12 cellular contexts compared by ENCODE assay signal in genomic region chr17:63151981-63152523, GRCh38.
A peak's percentile ranks its signal among the peaks of the same experiment; 100 is the strongest.
DNase-seq lines count a peak whose midpoint lies in the region; ATAC-seq and TF ChIP-seq lines count a peak whose summit lies in the region.
"Had no signal": no experiment of that assay in that cellular context is flagged by ENCODE, and none has a peak within 500 bp of the region (broad histone marks: within the 10 kb centered on the region; RNA-seq: fewer than 3 reads in every experiment).

No MANE protein-coding gene starts in this region.

- WGBS in HUES64, result 93% methylated on average over 3 of the region's 4 CpGs

- H3K9me3 ChIP-seq in HUES64 (ENCODE audit: insufficient read depth, low read depth, low read length), result no peaks in the 10 kb centered on the region
- H3K9me3 ChIP-seq: spleen had no signal

- ATAC-seq in memory B cell (ENCODE audit: low read depth), result no peak
- no peak for ATAC-seq in HG02759 (IDR thresholded peaks at IDR 0.05; ENCODE audit: unreplicated experiment)
- no peak for ATAC-seq in HG02610 (IDR thresholded peaks at IDR 0.05; ENCODE audit: unreplicated experiment)
- no peak for ATAC-seq in GM21515 (IDR thresholded peaks at IDR 0.05; ENCODE audit: unreplicated experiment)
- ATAC-seq: activated T-cell treated with anti-CD3 and anti-CD28 coated beads, Interleukin-2, amount 50 U/mL, for 4 hours had no signal

- H3K27ac ChIP-seq in HUES64 (ENCODE audit: low read depth, low read length) (peak overlapping the region; percentile 22; the same call in 1 of the 2 replicates), caudate nucleus (ENCODE audit: low read depth, low read length) (peak overlapping the region; percentile 78)
- H3K27ac ChIP-seq: spleen had no signal

- H3K9ac ChIP-seq in HUES64 (ENCODE audit: low read depth, low read length), result no peak overlapping the region

- no peaks in the 10 kb centered on the region for H3K27me3 ChIP-seq in HUES64 (ENCODE audit: insufficient read depth, low read length)
- H3K27me3 ChIP-seq: spleen had no signal

- DNase-seq in AG09319 (ENCODE audit: extremely low read depth, low read depth) (peak; percentile 8), caudate nucleus (lab: John Stamatoyannopoulos, UW) (peak in 2 of 61 donors; percentile 16 to 22), memory B cell (ENCODE audit: low spot score in 2 of 2) (no peak), NAMALWA (ENCODE audit: low spot score) (no peak)
- DNase-seq: activated T-cell treated with anti-CD3 and anti-CD28 coated beads, Interleukin-2, amount 50 U/mL, for 4 hours; AML-193; spleen had no signal

- peaks cover 41% of the 10 kb centered on the region for H3K4me1 ChIP-seq in HUES64 (ENCODE audit: insufficient read depth, low read length)
- H3K4me1 ChIP-seq: spleen had no signal

- H3K4me3 ChIP-seq in HUES64 (ENCODE audit: low read length), result peak overlapping the region; percentile 11; the same call in 1 of the 2 replicates
- H3K4me3 ChIP-seq: spleen had no signal

- H3K4me3 Mint-ChIP-seq in memory B cell, result no peak overlapping the region
- H3K4me3 Mint-ChIP-seq: activated T-cell treated with anti-CD3 and anti-CD28 coated beads, Interleukin-2, amount 50 U/mL, for 4 hours; central memory CD8-positive, alpha-beta T cell had no signal

- H3K4me1 Mint-ChIP-seq in memory B cell, result peaks cover 11% of the 10 kb centered on the region
- H3K4me1 Mint-ChIP-seq: central memory CD8-positive, alpha-beta T cell had no signal

- H3K36me3 ChIP-seq in HUES64 (ENCODE audit: insufficient read depth, low read length), result no peaks in the 10 kb centered on the region
- H3K36me3 ChIP-seq: spleen had no signal

- TF ChIP-seq CTCF in AG09319 (IDR thresholded peaks at IDR 0.05; ENCODE audit: low read depth, low read length), result no peak

- peak overlapping the region; percentile 45 for H3K27ac Mint-ChIP-seq in memory B cell

- peaks cover 3% of the 10 kb centered on the region for H3K36me3 Mint-ChIP-seq in memory B cell

- no peaks in the 10 kb centered on the region for H3K27me3 Mint-ChIP-seq in memory B cell
- H3K27me3 Mint-ChIP-seq: central memory CD8-positive, alpha-beta T cell had no signal

- H3K9me3 Mint-ChIP-seq in memory B cell, result no peaks in the 10 kb centered on the region
- H3K9me3 Mint-ChIP-seq: activated T-cell treated with anti-CD3 and anti-CD28 coated beads, Interleukin-2, amount 50 U/mL, for 4 hours; central memory CD8-positive, alpha-beta T cell had no signal
